In the genomic region with DNA sequence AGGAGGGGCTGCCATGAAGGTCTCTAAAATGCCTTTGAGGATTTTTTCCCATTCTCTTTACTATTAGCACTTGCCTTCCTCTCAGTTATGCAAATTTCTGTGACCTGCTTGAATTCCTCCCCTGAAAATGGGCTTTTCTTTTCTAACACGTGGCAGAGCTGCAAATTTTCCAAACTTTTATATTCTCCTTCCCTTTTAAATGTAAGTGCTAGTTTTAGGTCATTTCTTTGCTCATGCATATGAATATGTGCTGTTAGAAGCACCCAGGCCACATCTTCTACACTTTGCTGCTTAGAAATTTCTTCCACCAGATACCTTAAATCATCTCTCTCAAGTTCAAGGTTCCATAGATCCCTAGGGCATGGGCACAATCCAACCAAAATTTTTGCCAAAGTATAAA, we compare ENCODE assay signal across 12 cellular contexts. TPM values are rescaled to one million over a fixed set of nuclear protein-coding genes. Genes with fewer than 3 reads are reported as not detected.
"Had no signal": no experiment of that assay in that cellular context is flagged by ENCODE, and none has a peak within 500 bp of the region (broad histone marks: within the 10 kb centered on the region; RNA-seq: fewer than 3 reads in every experiment).

No MANE protein-coding gene starts in this region.

- FAIRE-seq: H1, H54 had no signal

- H3K27ac Mint-ChIP-seq: GM23338, H9, HFFc6 had no signal

- ATAC-seq: GM23338, HCT116 had no signal

- H3K27ac ChIP-seq: GM23248 had no signal

- H3K9me3 ChIP-seq: HAP-1 had no signal

- H2AFZ ChIP-seq: GM23248, GM23338 had no signal

- H3K4me2 ChIP-seq: GM23338 had no signal

- H3K9ac ChIP-seq: GM23248 had no signal

- H3K36me3 ChIP-seq: HAP-1 had no signal

- DNase-seq: GM23248, GOT3, H7, H9, HCEC 1CT, HFFc6 had no signal

- H3K4me1 Mint-ChIP-seq: GM23338, H9 had no signal

- H3K4me1 ChIP-seq: HAP-1 had no signal

- H3K4me3 Mint-ChIP-seq: GM23338, H9, HFFc6 had no signal

- H3K4me3 ChIP-seq: GM23248, GM23338, HAP-1 had no signal

RNA-seq across cellular contexts. Expression of a gene that starts 11.8 kb away (rescaled TPM):
- total RNA-seq: GM23248, GM23338, H1, H4, H7, H9, HFFc6 had no signal
- polyA plus RNA-seq: GM23248, GM23338, H1 had no signal

RNA-seq across cellular contexts. Expression of a gene that starts 24.4 kb away (rescaled TPM):
- total RNA-seq: GM23248, H4, HFFc6 had no signal

RNA-seq across cellular contexts. Expression of a gene that starts 32.5 kb away (rescaled TPM):
- total RNA-seq: GM23248 had no signal

RNA-seq across cellular contexts. Expression of a gene that starts 45.4 kb away (rescaled TPM):
- total RNA-seq: GM23248, H4, HFFc6 had no signal
- polyA plus RNA-seq: GM23248 had no signal

RNA-seq across cellular contexts. Expression of a gene that starts 46.4 kb away (rescaled TPM):
- total RNA-seq: GM23248, H1, H7, H9, HFFc6 had no signal
- polyA plus RNA-seq: GM23248, GM23338 had no signal
